Comparison of ENCODE assay signal across 9 cellular contexts in the genomic region with DNA sequence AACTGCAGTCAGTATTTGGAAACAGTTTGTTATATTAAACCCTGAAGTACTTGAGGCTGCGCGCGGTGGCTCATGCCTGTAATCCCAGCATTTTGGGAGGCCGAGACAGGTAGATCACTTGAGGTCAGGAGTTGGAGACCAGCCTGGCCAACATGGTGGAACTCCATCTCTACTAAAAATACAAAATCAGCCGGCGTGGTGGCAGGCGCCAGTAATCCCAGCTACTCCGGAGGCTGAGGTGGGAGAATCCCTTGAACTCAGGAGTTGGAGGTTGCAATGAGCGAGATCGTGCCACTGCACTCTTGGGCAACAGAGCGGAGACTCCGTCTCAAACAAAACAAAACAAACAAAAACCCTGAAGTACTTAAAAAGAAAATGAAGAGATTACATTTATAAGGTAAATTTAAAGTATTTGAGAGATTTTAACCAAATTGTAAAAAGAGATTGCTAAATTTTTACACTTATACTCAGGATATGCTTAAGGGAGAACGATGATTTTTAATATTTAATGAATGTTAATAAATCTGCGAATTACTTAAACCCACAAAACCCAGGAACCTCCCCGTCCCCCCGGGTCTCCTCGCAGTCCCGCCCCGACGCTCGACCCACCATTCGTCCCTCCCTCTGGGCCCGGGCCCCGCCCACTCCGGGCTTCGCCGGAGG. TPM values are rescaled to one million over a fixed set of nuclear protein-coding genes. Genes with fewer than 3 reads are reported as not detected.
DNase-seq lines count a peak whose midpoint lies in the region; ATAC-seq, FAIRE-seq and TF ChIP-seq lines count a peak whose summit lies in the region.
"Had no signal": no experiment of that assay in that cellular context is flagged by ENCODE, and none has a peak within 500 bp of the region (broad histone marks: within the 10 kb centered on the region; RNA-seq: fewer than 3 reads in every experiment).

No MANE protein-coding gene starts in this region.

- H3K27me3 Mint-ChIP-seq in activated CD4-positive, alpha-beta memory T cell treated with anti-CD3 and anti-CD28 coated beads, Interleukin-2, amount 10 ng/mL, durations not matched to agents 7 days and 5 days, result no peaks in the 10 kb centered on the region

- H3K36me3 ChIP-seq in HCT116 (ENCODE audit: control insufficient read depth in 1 of 2, insufficient read depth in 2 of 2, low read length in 2 of 2) (peaks cover 3 to 7% of the 10 kb centered on the region in 2 experiments; a peak in 2 of 4 replicates), iPS-15b (ENCODE audit: control insufficient read depth, insufficient read depth, low read length) (peaks cover 17% of the 10 kb centered on the region)

- intact Hi-C loops in HCT116 (cut with micrococcal nuclease), result no loop called here

- H2AFZ ChIP-seq in HCT116 (ENCODE audit: low read depth, low read length, poor library complexity, severe bottlenecking), result no peak overlapping the region

- H3K27ac Mint-ChIP-seq in activated CD4-positive, alpha-beta memory T cell treated with anti-CD3 and anti-CD28 coated beads, Interleukin-2, amount 10 ng/mL, durations not matched to agents 7 days and 5 days, result peak overlapping the region; percentile 84
- peak overlapping the region; percentile 26 for H3K27ac Mint-ChIP-seq in stimulated activated effector memory CD8-positive, alpha-beta T cell treated with anti-CD3 and anti-CD28 coated beads, Interleukin-12 subunit alpha, Interleukin-12 subunit beta, amount 100 ng/mL, for 72 hours

- peak overlapping the region; percentile 80 for H3K4me2 ChIP-seq in HCT116 (ENCODE audit: low read length)

- RAD21 ChIA-PET in HCT116 (lab: Charles Lee; ENCODE audit: low non-redundant PET in 1 of 2, low total read pairs in 2 of 2, uncharacterized antibody in 2 of 2, unreplicated experiment in 2 of 2), result no interaction called here

- DNase-seq in HCT116 (ENCODE audit: low read depth, low spot score) (no peak), SHP77 (lab: John Stamatoyannopoulos, UW) (no peak), GM19239 (ENCODE audit: insufficient read length, low spot score) (no peak), medulla oblongata (ENCODE audit: extremely low spot score) (no peak)
- DNase-seq in activated CD4-positive, alpha-beta memory T cell treated with anti-CD3 and anti-CD28 coated beads, Interleukin-2, amount 10 ng/mL, durations not matched to agents 7 days and 5 days, result no peak
- DNase-seq in stimulated activated effector memory CD8-positive, alpha-beta T cell treated with anti-CD3 and anti-CD28 coated beads, Interleukin-12 subunit alpha, Interleukin-12 subunit beta, amount 100 ng/mL, for 72 hours (ENCODE audit: low spot score in 2 of 2), result peak in 1 of 2 donors; percentile 49

- no peak for FAIRE-seq in GM19239 (lab: Jason Lieb, UNC)

- no peaks in the 10 kb centered on the region for H3K9me2 ChIP-seq in HCT116 (ENCODE audit: insufficient read depth)

- H3K9me3 ChIP-seq in HCT116 (ENCODE audit: control insufficient read depth in 1 of 2, insufficient read depth in 1 of 2, low read depth in 1 of 2, low read length in 2 of 2), result no peaks in the 10 kb centered on the region
- H3K9me3 ChIP-seq in iPS-15b (ENCODE audit: control insufficient read depth, insufficient read depth, low read length), result no peaks in the 10 kb centered on the region

- no TSS peak for BruUV-seq in HCT116 (replicated peaks; lab: Mats Ljungman, UMichigan)

- peaks cover 32% of the 10 kb centered on the region for H3K36me3 Mint-ChIP-seq in activated CD4-positive, alpha-beta memory T cell treated with anti-CD3 and anti-CD28 coated beads, Interleukin-2, amount 10 ng/mL, durations not matched to agents 7 days and 5 days (ENCODE audit: low read depth)
- H3K36me3 Mint-ChIP-seq in stimulated activated effector memory CD8-positive, alpha-beta T cell treated with anti-CD3 and anti-CD28 coated beads, Interleukin-12 subunit alpha, Interleukin-12 subunit beta, amount 100 ng/mL, for 72 hours, result peaks cover 52% of the 10 kb centered on the region

- TF ChIP-seq RAD21 in HCT116 (IDR thresholded peaks at IDR 0.05; ENCODE audit: low read depth), result no peak

- H3K9ac ChIP-seq in HCT116 (ENCODE audit: low read length) (0 out of 2 replicates have a peak overlapping the region, but pooled peaks have one; percentile 8), iPS-15b (ENCODE audit: low read depth, low read length) (no peak overlapping the region)

- H3K27me3 ChIP-seq in HCT116 (ENCODE audit: insufficient read depth, low read length), result no peaks in the 10 kb centered on the region
- no peaks in the 10 kb centered on the region for H3K27me3 ChIP-seq in iPS-15b (ENCODE audit: control insufficient read depth, insufficient read depth, low read length)

- no peaks in the 10 kb centered on the region for H3K9me3 Mint-ChIP-seq in activated CD4-positive, alpha-beta memory T cell treated with anti-CD3 and anti-CD28 coated beads, Interleukin-2, amount 10 ng/mL, durations not matched to agents 7 days and 5 days
- no peaks in the 10 kb centered on the region for H3K9me3 Mint-ChIP-seq in stimulated activated effector memory CD8-positive, alpha-beta T cell treated with anti-CD3 and anti-CD28 coated beads, Interleukin-12 subunit alpha, Interleukin-12 subunit beta, amount 100 ng/mL, for 72 hours

- peak overlapping the region in 1 of 2 experiments; percentile 88; a peak in 3 of 4 replicates for H3K4me3 ChIP-seq in HCT116 (replicated peaks in 1 of 2; ENCODE audit: low read depth in 1 of 2, low read length in 2 of 2)
- peak overlapping the region; percentile 49 for H3K4me3 ChIP-seq in iPS-15b (ENCODE audit: low read depth, low read length)

- peak overlapping the region; percentile 81 for H3K4me3 Mint-ChIP-seq in activated CD4-positive, alpha-beta memory T cell treated with anti-CD3 and anti-CD28 coated beads, Interleukin-2, amount 10 ng/mL, durations not matched to agents 7 days and 5 days
- peak overlapping the region; percentile 94 for H3K4me3 Mint-ChIP-seq in stimulated activated effector memory CD8-positive, alpha-beta T cell treated with anti-CD3 and anti-CD28 coated beads, Interleukin-12 subunit alpha, Interleukin-12 subunit beta, amount 100 ng/mL, for 72 hours

- peaks cover 75% of the 10 kb centered on the region for H3K4me1 Mint-ChIP-seq in activated CD4-positive, alpha-beta memory T cell treated with anti-CD3 and anti-CD28 coated beads, Interleukin-2, amount 10 ng/mL, durations not matched to agents 7 days and 5 days
- H3K4me1 Mint-ChIP-seq in stimulated activated effector memory CD8-positive, alpha-beta T cell treated with anti-CD3 and anti-CD28 coated beads, Interleukin-12 subunit alpha, Interleukin-12 subunit beta, amount 100 ng/mL, for 72 hours, result peaks cover 60% of the 10 kb centered on the region

- peaks cover 22% of the 10 kb centered on the region for H3K79me2 ChIP-seq in HCT116 (ENCODE audit: insufficient read depth, low read length)

- no peaks in the 10 kb centered on the region for H4K20me1 ChIP-seq in HCT116 (ENCODE audit: insufficient read depth)

- peaks cover 2 to 11% of the 10 kb centered on the region in 2 experiments for H3K4me1 ChIP-seq in HCT116 (ENCODE audit: control insufficient read depth in 1 of 2, insufficient read depth in 2 of 2, low read length in 2 of 2)
- H3K4me1 ChIP-seq in iPS-15b (ENCODE audit: control insufficient read depth, insufficient read depth, low read length), result no peaks in the 10 kb centered on the region

- no peak for TF ChIP-seq POLR2A in HCT116 (IDR thresholded peaks at IDR 0.05; ENCODE audit: borderline replicate concordance, extremely low read depth, insufficient read depth, insufficient read length)

- POLR2A ChIA-PET in HCT116 (lab: Charles Lee), result no interaction called here
- POLR2A ChIA-PET in activated CD4-positive, alpha-beta memory T cell treated with anti-CD3 and anti-CD28 coated beads, Interleukin-2, amount 10 ng/mL, durations not matched to agents 7 days and 5 days (lab: Charles Lee), result interaction anchor here (1.3 to 5.7 kb wide), 3 partner anchors 15 to 25 kb away, joined by 3 to 68 read pairs (median 5); a partner anchor contains a TSS

- H3K27ac ChIP-seq in HCT116 (ENCODE audit: low read depth, low read length), result peak overlapping the region; percentile 80; the same call in 1 of the 2 replicates

- CTCF ChIA-PET in HCT116 (lab: Charles Lee), result no interaction called here
- CTCF ChIA-PET in activated CD4-positive, alpha-beta memory T cell treated with anti-CD3 and anti-CD28 coated beads, Interleukin-2, amount 10 ng/mL, durations not matched to agents 7 days and 5 days (lab: Charles Lee), result no interaction called here

- no peak for ATAC-seq in HCT116
- ATAC-seq in stimulated activated effector memory CD8-positive, alpha-beta T cell treated with anti-CD3 and anti-CD28 coated beads, Interleukin-12 subunit alpha, Interleukin-12 subunit beta, amount 100 ng/mL, for 72 hours, result no peak
- ATAC-seq in GM21576 (IDR thresholded peaks at IDR 0.05; ENCODE audit: unreplicated experiment), result no peak

- no peak for TF ChIP-seq CTCF in HCT116 (IDR thresholded peaks at IDR 0.05 in 2 of 3, conservative IDR thresholded peaks at IDR 0.05 in 1 of 3; ENCODE audit: borderline replicate concordance in 1 of 3, insufficient read depth in 1 of 3, low read depth in 2 of 3, low read length in 2 of 3)

TF ChIP-seq in HCT116, 20 proteins besides CTCF, POLR2A, EP300 and RAD21 (continues in another document):
- no peak for TF ChIP-seq TCF7L2 (IDR thresholded peaks at IDR 0.05; ENCODE audit: borderline replicate concordance, extremely low read depth, insufficient read depth, insufficient read length)
- TF ChIP-seq, protein P1, sequence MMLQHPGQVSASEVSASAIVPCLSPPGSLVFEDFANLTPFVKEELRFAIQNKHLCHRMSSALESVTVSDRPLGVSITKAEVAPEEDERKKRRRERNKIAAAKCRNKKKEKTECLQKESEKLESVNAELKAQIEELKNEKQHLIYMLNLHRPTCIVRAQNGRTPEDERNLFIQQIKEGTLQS (IDR thresholded peaks at IDR 0.05), result no peak
- TF ChIP-seq POLR2AphosphoS5 (IDR thresholded peaks at IDR 0.05; ENCODE audit: low read depth, low read length), result no peak
- no peak for TF ChIP-seq SIN3A (IDR thresholded peaks at IDR 0.05; ENCODE audit: low read depth)

RNA-seq across cellular contexts. Expression of a gene that starts 0.4 kb away (rescaled TPM):
- 23.1 TPM for total RNA-seq in HCT116 (2021; ENCODE audit: unreplicated experiment)
- polyA plus RNA-seq in HCT116 (2012), result 17.1 and 18.4 TPM in 2 replicates
- total RNA-seq in activated CD4-positive, alpha-beta memory T cell treated with anti-CD3 and anti-CD28 coated beads, Interleukin-2, amount 10 ng/mL, durations not matched to agents 7 days and 5 days, result 10 to 100 TPM; 41.7 to 42.2 TPM

RNA-seq across cellular contexts. Expression of a gene that starts 14.5 kb away (rescaled TPM):
- 3.5 TPM for total RNA-seq in HCT116 (2021; ENCODE audit: unreplicated experiment)
- polyA plus RNA-seq in HCT116 (2012), result 3.0 and 3.1 TPM in 2 replicates
- total RNA-seq in activated CD4-positive, alpha-beta memory T cell treated with anti-CD3 and anti-CD28 coated beads, Interleukin-2, amount 10 ng/mL, durations not matched to agents 7 days and 5 days, result 1 to 10 TPM; 5.9 to 7.8 TPM

RNA-seq across cellular contexts. Expression of a gene that starts 20.4 kb away (rescaled TPM):
- total RNA-seq in HCT116 (2021; ENCODE audit: unreplicated experiment), result 58.0 TPM
- polyA plus RNA-seq in HCT116 (2012), result 36.7 and 51.3 TPM in 2 replicates
- total RNA-seq in activated CD4-positive, alpha-beta memory T cell treated with anti-CD3 and anti-CD28 coated beads, Interleukin-2, amount 10 ng/mL, durations not matched to agents 7 days and 5 days, result 10 to 100 TPM; 31.3 to 31.6 TPM

RNA-seq across cellular contexts. Expression of a gene that starts 30.9 kb away (rescaled TPM):
- total RNA-seq in HCT116 (2021; ENCODE audit: unreplicated experiment), result not detected
- polyA plus RNA-seq in HCT116 (2012), result 0.90 and 1.1 TPM in 2 replicates
- total RNA-seq in activated CD4-positive, alpha-beta memory T cell treated with anti-CD3 and anti-CD28 coated beads, Interleukin-2, amount 10 ng/mL, durations not matched to agents 7 days and 5 days, result not detected
- total RNA-seq: RPMI7951 had no signal

RNA-seq across cellular contexts. Expression of a gene that starts 35.7 kb away (rescaled TPM):
- 21.5 TPM for total RNA-seq in HCT116 (2021; ENCODE audit: unreplicated experiment)
- polyA plus RNA-seq in HCT116 (2012), result 12.3 and 13.8 TPM in 2 replicates
- total RNA-seq in activated CD4-positive, alpha-beta memory T cell treated with anti-CD3 and anti-CD28 coated beads, Interleukin-2, amount 10 ng/mL, durations not matched to agents 7 days and 5 days, result 10 to 100 TPM; 11.2 to 11.4 TPM
